Comparison of ENCODE assay signal across 17 cellular contexts in the genomic region with DNA sequence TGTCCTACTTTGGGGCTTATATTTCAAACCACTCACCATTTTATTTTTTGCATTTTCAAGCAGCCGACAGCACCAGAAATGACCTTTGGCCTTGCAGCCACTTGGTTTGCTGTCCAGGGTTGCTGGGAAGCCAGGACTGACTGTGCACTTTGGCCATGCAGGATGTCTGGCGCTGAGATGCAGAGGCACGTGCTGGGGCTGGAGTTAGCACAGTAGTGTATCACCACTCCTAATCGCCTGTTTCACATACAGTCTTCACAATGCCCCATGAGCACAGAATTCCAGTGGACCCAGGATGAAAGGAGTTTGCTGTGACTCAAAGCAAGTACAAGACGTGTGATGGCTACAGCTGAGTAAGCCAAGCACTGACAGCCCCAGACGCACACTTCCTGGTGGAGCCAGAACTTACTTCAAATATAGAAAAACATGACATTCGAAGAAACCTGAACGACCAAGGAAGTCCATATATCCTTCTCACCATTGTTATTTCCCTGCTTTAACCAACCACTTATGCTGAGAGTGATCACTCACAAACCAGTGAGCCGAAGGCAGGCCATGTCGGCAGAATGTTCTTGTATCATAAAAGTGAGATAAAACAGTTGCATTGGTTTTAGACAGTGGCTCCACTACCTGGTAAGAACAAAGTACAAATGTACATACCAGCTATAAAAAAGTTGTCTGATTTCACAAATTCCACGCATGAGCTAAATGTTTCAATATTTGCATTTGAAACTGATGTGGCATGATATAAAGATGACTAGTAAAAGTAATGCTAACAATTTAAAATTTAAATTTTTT. TPM values are rescaled to one million over a fixed set of nuclear protein-coding genes. Genes with fewer than 3 reads are reported as not detected.
DNase-seq lines count a peak whose midpoint lies in the region; ATAC-seq and TF ChIP-seq lines count a peak whose summit lies in the region.
"Had no signal": no experiment of that assay in that cellular context is flagged by ENCODE, and none has a peak within 500 bp of the region (broad histone marks: within the 10 kb centered on the region; RNA-seq: fewer than 3 reads in every experiment).

No MANE protein-coding gene starts in this region.

- WGBS in esophagus muscularis mucosa: 64% methylated on average over 11 of the region's 11 CpGs
- WGBS in right lobe of liver (ENCODE audit: insufficient coverage, low coverage, low lambda C conversion rate, missing lambda C conversion rate): 43% methylated on average over 11 of the region's 11 CpGs

- H3K4me3 ChIP-seq in esophagus muscularis mucosa (no peak overlapping the region), right lobe of liver (no peak overlapping the region), retinal pigment epithelial cell (ENCODE audit: low read length) (no peak overlapping the region)
- H3K4me3 ChIP-seq: A549; BLaER1 treated with 17β-estradiol and CSF1 and Interleukin-3, amounts not matched to agents 10 nM and 100 nM had no signal

- no peak for TF ChIP-seq POLR2A in esophagus muscularis mucosa (IDR thresholded peaks at IDR 0.05; ENCODE audit: low read depth)
- TF ChIP-seq POLR2A in right lobe of liver (IDR thresholded peaks at IDR 0.05): no peak

- DNase-seq in HuH-7.5 (ENCODE audit: low spot score) (peak; percentile 55), esophagus muscularis mucosa (ENCODE audit: extremely low spot score) (peak; percentile 87), right lobe of liver (peak; percentile 84 to 89 (median 87)), retinal pigment epithelial cell (ENCODE audit: low read depth) (peak; percentile 22), midbrain (lab: John Stamatoyannopoulos, UW) (no peak), DMS53 treated with DMSO at 0.1 percent for 48 hours (lab: John Stamatoyannopoulos, UW; ENCODE audit: unreplicated experiment) (no peak)
- DNase-seq: CD8-positive, alpha-beta memory T cell; DND-41; KG1; NCI-H187 treated with DMSO at 0.1 percent for 48 hours; NCI-H226; NCI-H524; PC-3 had no signal

- no peak for TF ChIP-seq EP300 in esophagus muscularis mucosa (IDR thresholded peaks at IDR 0.05)

- H3K27me3 ChIP-seq in esophagus muscularis mucosa (peaks cover 0 to 12% (median 0%) of the 10 kb centered on the region in 4 donors), right lobe of liver (no peaks in the 10 kb centered on the region)
- H3K27me3 ChIP-seq: BLaER1 treated with 17β-estradiol and CSF1 and Interleukin-3, amounts not matched to agents 10 nM and 100 nM had no signal

- no peak overlapping the region for H3K27ac ChIP-seq in esophagus muscularis mucosa (replicated peaks in 1 of 4)
- no peak overlapping the region for H3K27ac ChIP-seq in right lobe of liver
- H3K27ac ChIP-seq: A549; BLaER1 treated with 17β-estradiol and CSF1 and Interleukin-3, amounts not matched to agents 10 nM and 100 nM had no signal

- H3K9me3 ChIP-seq in esophagus muscularis mucosa (peaks cover 0 to 7% (median 0%) of the 10 kb centered on the region in 4 donors), right lobe of liver (no peaks in the 10 kb centered on the region)

- no peaks in the 10 kb centered on the region for H3K4me1 ChIP-seq in esophagus muscularis mucosa
- H3K4me1 ChIP-seq in right lobe of liver: no peaks in the 10 kb centered on the region
- H3K4me1 ChIP-seq: A549 had no signal

- H3K36me3 ChIP-seq in esophagus muscularis mucosa (no peaks in the 10 kb centered on the region), right lobe of liver (no peaks in the 10 kb centered on the region)
- H3K36me3 ChIP-seq: BLaER1 treated with 17β-estradiol and CSF1 and Interleukin-3, amounts not matched to agents 10 nM and 100 nM had no signal

- intact Hi-C loops in esophagus muscularis mucosa (cut with DNase I) (no loop called here), right lobe of liver (cut with DNase I) (no loop called here)

- peak; percentile 86 to 96 (median 95) for ATAC-seq in right lobe of liver
- ATAC-seq in GM21737 (IDR thresholded peaks at IDR 0.05; ENCODE audit: unreplicated experiment): no peak
- ATAC-seq in GM21367 (IDR thresholded peaks at IDR 0.05; ENCODE audit: unreplicated experiment): no peak
- ATAC-seq: A549, PC-3 had no signal

- TF ChIP-seq CTCF in esophagus muscularis mucosa (IDR thresholded peaks at IDR 0.05) (no peak), right lobe of liver (IDR thresholded peaks at IDR 0.05) (no peak), retinal pigment epithelial cell (conservative IDR thresholded peaks at IDR 0.05; ENCODE audit: low read depth, low read length) (no peak)

RNA-seq across cellular contexts. Expression of gene OCA2, which starts 16.0 kb away (rescaled TPM):
- total RNA-seq in esophagus muscularis mucosa (1 to 10 TPM in 1 of 4 donors, under 1 TPM in 3; 0.17 to 1.2 (median 0.24) TPM), right lobe of liver (under 1 TPM in 3 of 6 experiments, not detected in 3; 0.07 to 0.13 (median 0.12) TPM)
- total RNA-seq: CD8-positive, alpha-beta memory T cell; PC-3 had no signal

Comparison
In these comparisons a context has a peak if more than half of its experiments do, and no peak if none do; other contexts are left out.
1. DNase-seq: peak in HuH-7.5 (single experiment), esophagus muscularis mucosa (single experiment), right lobe of liver (3 of 3) and retinal pigment epithelial cell (single experiment); none in midbrain (single experiment) and DMS53 treated with DMSO at 0.1 percent for 48 hours (single experiment).
2. ATAC-seq: peak in right lobe of liver (4 of 4); none in GM21737 (single experiment) and GM21367 (single experiment).